ENCODE assay signal across 11 cellular contexts in genomic region chr10:92571649-92572048, GRCh38. TPM values are rescaled to one million over a fixed set of nuclear protein-coding genes. Genes with fewer than 3 reads are reported as not detected.
DNase-seq lines count a peak whose midpoint lies in the region; ATAC-seq and TF ChIP-seq lines count a peak whose summit lies in the region.
"Had no signal": no experiment of that assay in that cellular context is flagged by ENCODE, and none has a peak within 500 bp of the region (broad histone marks: within the 10 kb centered on the region; RNA-seq: fewer than 3 reads in every experiment).

No MANE protein-coding gene starts in this region.

- no peak overlapping the region for H2BK120ac ChIP-seq in H9 (ENCODE audit: low read depth, low read length, poor library complexity, severe bottlenecking)

- H3K4me3 Mint-ChIP-seq in CD4-positive, CD25-positive, alpha-beta regulatory T cell: peak overlapping the region; percentile 92 to 99 (median 94)
- peak overlapping the region in 1 of 2 experiments; percentile 20; a peak in 3 of 5 replicates for H3K4me3 Mint-ChIP-seq in H9
- H3K4me3 Mint-ChIP-seq in naive thymus-derived CD8-positive, alpha-beta T cell: peak overlapping the region in 6 of 10 donors; percentile 0 to 93 (median 88)
- no peak overlapping the region for H3K4me3 Mint-ChIP-seq in stimulated activated naive B cell treated with anti-CD40 and anti-IgM and Interleukin-4, amounts not matched to agents 10 μg/mL and 1 μg/mL and 100 μg/mL, for 72 hours

- POLR2A ChIA-PET in naive thymus-derived CD8-positive, alpha-beta T cell (lab: Charles Lee): interaction anchor here (1.0 kb wide), 1 partner anchor 20 kb away, joined by 5 read pairs; no protein-coding TSS in a partner anchor

- H4K20me1 ChIP-seq in H9 (ENCODE audit: control insufficient read depth, insufficient read depth, insufficient read length): no peaks in the 10 kb centered on the region

- H3K9me3 Mint-ChIP-seq in CD4-positive, CD25-positive, alpha-beta regulatory T cell: no peaks in the 10 kb centered on the region
- no peaks in the 10 kb centered on the region for H3K9me3 Mint-ChIP-seq in H9
- no peaks in the 10 kb centered on the region for H3K9me3 Mint-ChIP-seq in naive thymus-derived CD8-positive, alpha-beta T cell
- H3K9me3 Mint-ChIP-seq in stimulated activated naive B cell treated with anti-CD40 and anti-IgM and Interleukin-4, amounts not matched to agents 10 μg/mL and 1 μg/mL and 100 μg/mL, for 72 hours: no peaks in the 10 kb centered on the region

- H3K4me1 Mint-ChIP-seq in CD4-positive, CD25-positive, alpha-beta regulatory T cell: peaks cover 43 to 64% (median 55%) of the 10 kb centered on the region in 4 donors
- peaks cover 32 to 40% of the 10 kb centered on the region in 2 experiments for H3K4me1 Mint-ChIP-seq in H9
- H3K4me1 Mint-ChIP-seq in naive thymus-derived CD8-positive, alpha-beta T cell: peaks cover 27 to 54% (median 52%) of the 10 kb centered on the region in 4 donors
- peaks cover 28 to 48% of the 10 kb centered on the region in 2 donors for H3K4me1 Mint-ChIP-seq in stimulated activated naive B cell treated with anti-CD40 and anti-IgM and Interleukin-4, amounts not matched to agents 10 μg/mL and 1 μg/mL and 100 μg/mL, for 72 hours

- H3K27ac Mint-ChIP-seq in CD4-positive, CD25-positive, alpha-beta regulatory T cell: peak overlapping the region; percentile 1 to 20 (median 17)
- H3K27ac Mint-ChIP-seq in H9: peak overlapping the region in 1 of 3 experiments; percentile 10; a peak in 1 of 7 replicates
- peak overlapping the region in 5 of 10 donors; percentile 9 to 65 (median 60) for H3K27ac Mint-ChIP-seq in naive thymus-derived CD8-positive, alpha-beta T cell
- no peak overlapping the region for H3K27ac Mint-ChIP-seq in stimulated activated naive B cell treated with anti-CD40 and anti-IgM and Interleukin-4, amounts not matched to agents 10 μg/mL and 1 μg/mL and 100 μg/mL, for 72 hours

- peaks cover 11% of the 10 kb centered on the region for H3K23me2 ChIP-seq in H9 (ENCODE audit: insufficient read length, low read depth, low read length, poor library complexity, severe bottlenecking)

- no peak for ATAC-seq in CD4-positive, CD25-positive, alpha-beta regulatory T cell (ENCODE audit: low read depth in 2 of 2)
- no peak for ATAC-seq in naive thymus-derived CD8-positive, alpha-beta T cell
- ATAC-seq in HG02798 (IDR thresholded peaks at IDR 0.05; ENCODE audit: poor library complexity, unreplicated experiment): no peak
- ATAC-seq in stimulated activated naive B cell treated with anti-CD40 and anti-IgM and Interleukin-4, amounts not matched to agents 10 μg/mL and 1 μg/mL and 100 μg/mL, for 72 hours (replicated peaks): no peak
- ATAC-seq in HG02588 (IDR thresholded peaks at IDR 0.05; ENCODE audit: unreplicated experiment): no peak
- no peak for ATAC-seq in HG02571 (IDR thresholded peaks at IDR 0.05; ENCODE audit: unreplicated experiment)
- ATAC-seq: heart left ventricle had no signal

- no peak overlapping the region for H2BK15ac ChIP-seq in H9 (ENCODE audit: low read depth, low read length)

- no peak overlapping the region for H3K18ac ChIP-seq in H9 (ENCODE audit: insufficient read length, low read depth, low read length)

- H3K23ac ChIP-seq in H9 (ENCODE audit: insufficient read length, low read depth, low read length): no peak overlapping the region

- H2AK5ac ChIP-seq in H9 (ENCODE audit: insufficient read length, low read length): no peak overlapping the region

- H2BK12ac ChIP-seq in H9 (ENCODE audit: insufficient read length, low read depth, low read length): no peak overlapping the region

- no CpG with 5 or more reads among the region's 2 CpGs for WGBS in H9 (ENCODE audit: extremely low coverage, insufficient read length, low lambda C conversion rate)

- H3K27ac ChIP-seq in CD4-positive, CD25-positive, alpha-beta regulatory T cell (ENCODE audit: insufficient read depth, low read length, poor library complexity, severe bottlenecking): no peak overlapping the region
- no peak overlapping the region for H3K27ac ChIP-seq in H9 (ENCODE audit: insufficient read length, low read depth, low read length)
- H3K27ac ChIP-seq: heart left ventricle had no signal

- peak overlapping the region; percentile 89 for H3K4me3 ChIP-seq in CD4-positive, CD25-positive, alpha-beta regulatory T cell (ENCODE audit: low read depth, low read length)

- peaks cover 6% of the 10 kb centered on the region for H3K36me3 Mint-ChIP-seq in CD4-positive, CD25-positive, alpha-beta regulatory T cell
- H3K36me3 Mint-ChIP-seq in H9 (ENCODE audit: insufficient read depth in 1 of 3, low read depth in 3 of 3): peaks cover 0 to 8% (median 7%) of the 10 kb centered on the region in 3 experiments; a peak in 4 of 7 replicates
- H3K36me3 Mint-ChIP-seq in naive thymus-derived CD8-positive, alpha-beta T cell: peaks cover 0 to 7% (median 0%) of the 10 kb centered on the region in 3 donors
- H3K36me3 Mint-ChIP-seq in stimulated activated naive B cell treated with anti-CD40 and anti-IgM and Interleukin-4, amounts not matched to agents 10 μg/mL and 1 μg/mL and 100 μg/mL, for 72 hours: peaks cover 9 to 17% of the 10 kb centered on the region in 2 donors

- peaks cover 24% of the 10 kb centered on the region for H3K4me1 ChIP-seq in CD4-positive, CD25-positive, alpha-beta regulatory T cell (ENCODE audit: control insufficient read depth, insufficient read depth, low read length, poor library complexity, severe bottlenecking)
- H3K4me1 ChIP-seq in H9 (ENCODE audit: insufficient read depth, low read length): 0 out of 2 replicates have a peak, but pooled peaks cover 2% of the 10 kb centered on the region

- H4K8ac ChIP-seq in H9 (replicated peaks; ENCODE audit: insufficient read length, low read depth, low read length): no peak overlapping the region

- H4K91ac ChIP-seq in H9 (ENCODE audit: insufficient read length, low read depth, low read length): no peak overlapping the region

- H3T11ph ChIP-seq in H9 (ENCODE audit: low read length): no peak overlapping the region

- no peaks in the 10 kb centered on the region for H3K27me3 Mint-ChIP-seq in CD4-positive, CD25-positive, alpha-beta regulatory T cell
- H3K27me3 Mint-ChIP-seq in H9 (ENCODE audit: low read depth): no peaks in the 10 kb centered on the region; the same call in 1 of the 2 replicates
- H3K27me3 Mint-ChIP-seq in naive thymus-derived CD8-positive, alpha-beta T cell: no peaks in the 10 kb centered on the region
- no peaks in the 10 kb centered on the region for H3K27me3 Mint-ChIP-seq in stimulated activated naive B cell treated with anti-CD40 and anti-IgM and Interleukin-4, amounts not matched to agents 10 μg/mL and 1 μg/mL and 100 μg/mL, for 72 hours

- no peak overlapping the region for H3K56ac ChIP-seq in H9 (ENCODE audit: insufficient read length, low read depth, low read length)

- no peaks in the 10 kb centered on the region for H3K27me3 ChIP-seq in CD4-positive, CD25-positive, alpha-beta regulatory T cell (ENCODE audit: control insufficient read depth, insufficient read depth, low read length)
- H3K27me3 ChIP-seq in H9 (ENCODE audit: insufficient read depth, low read length): no peaks in the 10 kb centered on the region
- H3K27me3 ChIP-seq: heart left ventricle had no signal

- H3K79me2 ChIP-seq in H9 (ENCODE audit: insufficient read depth, low read length): peaks cover 11% of the 10 kb centered on the region; the same call in 1 of the 2 replicates

- H2BK20ac ChIP-seq in H9 (ENCODE audit: low read depth, low read length, poor library complexity, severe bottlenecking): no peak overlapping the region

- H3K9ac ChIP-seq in H9 (ENCODE audit: extremely low read depth, insufficient read length, low read length): no peak overlapping the region

- H3K14ac ChIP-seq in H9 (ENCODE audit: insufficient read depth, low read length): no peak overlapping the region

- no peak for TF ChIP-seq CTCF in H9 (conservative IDR thresholded peaks at IDR 0.05)

- no peak for DNase-seq in CD4-positive, CD25-positive, alpha-beta regulatory T cell
- DNase-seq in H9 (no peak), astrocyte of the hippocampus (ENCODE audit: low read depth, low spot score) (peak; percentile 60)
- DNase-seq in naive thymus-derived CD8-positive, alpha-beta T cell: no peak
- DNase-seq in stimulated activated naive B cell treated with anti-CD40 and anti-IgM and Interleukin-4, amounts not matched to agents 10 μg/mL and 1 μg/mL and 100 μg/mL, for 72 hours: no peak
- DNase-seq: DMS79, heart left ventricle, midbrain had no signal

- no peaks in the 10 kb centered on the region for H3K9me3 ChIP-seq in CD4-positive, CD25-positive, alpha-beta regulatory T cell (ENCODE audit: control insufficient read depth in 2 of 2, low read length in 2 of 2)
- no peaks in the 10 kb centered on the region for H3K9me3 ChIP-seq in H9 (ENCODE audit: control insufficient read depth, low read depth, low read length)
- H3K9me3 ChIP-seq: heart left ventricle had no signal

- H4K5ac ChIP-seq in H9 (ENCODE audit: insufficient read length, low read depth, low read length): no peak overlapping the region

- H3K4me2 ChIP-seq in H9 (ENCODE audit: insufficient read depth, insufficient read length, low read length): peak overlapping the region; percentile 93

- peaks cover 5% of the 10 kb centered on the region for H3K79me1 ChIP-seq in H9 (ENCODE audit: insufficient read depth, low read depth, low read length, poor library complexity, severe bottlenecking)

- no peaks in the 10 kb centered on the region for H3K36me3 ChIP-seq in CD4-positive, CD25-positive, alpha-beta regulatory T cell (ENCODE audit: control insufficient read depth, insufficient read depth, low read length)

- no peak overlapping the region for H2AFZ ChIP-seq in H9 (ENCODE audit: low read length)

- no peak overlapping the region for H3K4ac ChIP-seq in H9 (ENCODE audit: low read depth, low read length)

- H2BK5ac ChIP-seq in H9 (ENCODE audit: insufficient read length, low read length): no peak overlapping the region

RNA-seq across cellular contexts. Expression of gene IDE, which starts 2.2 kb away (rescaled TPM):
- 38.1 TPM for total RNA-seq in CD4-positive, CD25-positive, alpha-beta regulatory T cell
- polyA plus RNA-seq in CD4-positive, CD25-positive, alpha-beta regulatory T cell: 10 to 100 TPM; 17.0 to 29.9 (median 25.6) TPM
- total RNA-seq in H9 (2021): 45.0 and 48.9 TPM in 2 replicates
- total RNA-seq in naive thymus-derived CD8-positive, alpha-beta T cell: 10 to 100 TPM; 27.0 to 29.0 TPM
- 10 to 100 TPM in 1 of 3 donors, 1 to 10 TPM in 2; 7.3 to 11.2 (median 9.5) TPM for polyA plus RNA-seq in naive thymus-derived CD8-positive, alpha-beta T cell

RNA-seq across cellular contexts. Expression of gene KIF11, which starts 21.3 kb away (rescaled TPM):
- 3.0 TPM for total RNA-seq in CD4-positive, CD25-positive, alpha-beta regulatory T cell
- polyA plus RNA-seq in CD4-positive, CD25-positive, alpha-beta regulatory T cell: 1 to 10 TPM; 2.1 to 6.8 (median 2.8) TPM
- total RNA-seq in H9 (2021): 52.4 and 54.4 TPM in 2 replicates
- under 1 TPM; 0.55 to 0.96 TPM for total RNA-seq in naive thymus-derived CD8-positive, alpha-beta T cell
- under 1 TPM; 0.20 to 0.72 (median 0.42) TPM for polyA plus RNA-seq in naive thymus-derived CD8-positive, alpha-beta T cell

Comparison
In these comparisons a context has a peak if more than half of its experiments do, and no peak if none do; other contexts are left out.
1. H3K4me3 Mint-ChIP-seq: peak in CD4-positive, CD25-positive, alpha-beta regulatory T cell (4 of 4) and naive thymus-derived CD8-positive, alpha-beta T cell (6 of 10); none in stimulated activated naive B cell treated with anti-CD40 and anti-IgM and Interleukin-4, amounts not matched to agents 10 μg/mL and 1 μg/mL and 100 μg/mL, for 72 hours (0 of 2).
2. RNA of gene KIF11, which starts 21.3 kb away (total RNA-seq): 52.4 to 54.4 TPM in H9; 3.0 TPM in CD4-positive, CD25-positive, alpha-beta regulatory T cell (single experiment) and 0.55 to 0.96 TPM in naive thymus-derived CD8-positive, alpha-beta T cell; every median in the first group is over 10 times any median in the second.